ENCODE assay signal across 8 cellular contexts in the genomic region with DNA sequence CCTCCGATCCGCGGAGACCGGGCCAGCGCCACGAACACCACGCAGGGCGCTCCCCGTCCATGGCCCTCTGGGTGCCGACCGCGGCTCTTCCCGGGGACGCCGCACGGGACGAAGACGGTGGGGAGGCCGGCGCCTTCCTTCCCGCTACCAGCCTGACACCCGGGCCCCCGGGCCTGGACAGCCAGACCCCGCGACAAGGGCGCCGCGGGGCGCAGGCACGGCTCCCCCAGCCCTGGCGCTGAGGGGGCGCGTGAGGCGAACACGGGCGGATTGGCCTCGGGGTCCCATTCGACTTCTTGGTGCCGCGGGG. TPM values are rescaled to one million over a fixed set of nuclear protein-coding genes. Genes with fewer than 3 reads are reported as not detected.
DNase-seq lines count a peak whose midpoint lies in the region; ATAC-seq, FAIRE-seq and TF ChIP-seq lines count a peak whose summit lies in the region.

No MANE protein-coding gene starts in this region.

- H3K27ac ChIP-seq in BLaER1 (0 out of 2 replicates have a peak overlapping the region, but pooled peaks have one; percentile 84), OCI-LY1 (ENCODE audit: low read depth, low read length, poor library complexity, severe bottlenecking) (no peak overlapping the region), neutrophil (no peak overlapping the region), small intestine (ENCODE audit: low read depth in 1 of 2, low read length in 1 of 2) (no peak overlapping the region)
- no peak overlapping the region for H3K27ac ChIP-seq in effector memory CD4-positive, alpha-beta T cell (ENCODE audit: insufficient read depth, low read length, poor library complexity, severe bottlenecking)

- H3K9me2 ChIP-seq in OCI-LY1 (ENCODE audit: low read depth, low read length), result no peaks in the 10 kb centered on the region

- TF ChIP-seq CTCF in OCI-LY1 (IDR thresholded peaks at IDR 0.05; ENCODE audit: low read length), result no peak
- no peak for TF ChIP-seq CTCF in neutrophil (IDR thresholded peaks at IDR 0.05)

- H4K20me1 ChIP-seq in BLaER1, result peaks cover 49% of the 10 kb centered on the region
- no peaks in the 10 kb centered on the region for H4K20me1 ChIP-seq in OCI-LY1 (ENCODE audit: insufficient read depth, low read length)

- no peak for FAIRE-seq in small intestine (lab: Jason Lieb, UNC)

- H3K9ac ChIP-seq in BLaER1 (peak overlapping the region; percentile 86), OCI-LY1 (ENCODE audit: low read length) (peak overlapping the region; percentile 71; the same call in 1 of the 2 replicates)

- peaks cover 52% of the 10 kb centered on the region for H3K36me3 ChIP-seq in BLaER1
- peaks cover 25% of the 10 kb centered on the region for H3K36me3 ChIP-seq in OCI-LY1 (ENCODE audit: insufficient read depth, low read length)
- peaks cover 26% of the 10 kb centered on the region for H3K36me3 ChIP-seq in effector memory CD4-positive, alpha-beta T cell (ENCODE audit: control insufficient read depth, insufficient read depth, low read length)
- peaks cover 3% of the 10 kb centered on the region for H3K36me3 ChIP-seq in neutrophil
- peaks cover 2 to 6% of the 10 kb centered on the region in 2 donors for H3K36me3 ChIP-seq in small intestine (ENCODE audit: control insufficient read depth in 2 of 2, insufficient read depth in 2 of 2, low read length in 2 of 2)

- no peak overlapping the region for H2AFZ ChIP-seq in OCI-LY1 (ENCODE audit: low read length)

- H3K27me3 ChIP-seq in BLaER1 (peaks cover 6% of the 10 kb centered on the region; the same call in 1 of the 2 replicates), OCI-LY1 (ENCODE audit: insufficient read depth, low read length) (no peaks in the 10 kb centered on the region), neutrophil (peaks cover 37% of the 10 kb centered on the region), small intestine (ENCODE audit: control insufficient read depth in 2 of 2, insufficient read depth in 2 of 2, low read length in 2 of 2) (no peaks in the 10 kb centered on the region)
- H3K27me3 ChIP-seq in effector memory CD4-positive, alpha-beta T cell (replicated peaks; ENCODE audit: control insufficient read depth, insufficient read depth, low read length, poor library complexity, severe bottlenecking), result no peaks in the 10 kb centered on the region

- DNase-seq in effector memory CD4-positive, alpha-beta T cell, result no peak
- no peak for DNase-seq in stimulated activated CD8-positive, alpha-beta memory T cell treated with anti-CD3 and anti-CD28 coated beads, Interleukin-4, amount 100 ng/mL, for 48 hours
- DNase-seq in HuH-7.5 (ENCODE audit: low spot score) (no peak), small intestine (no peak)

- H3K4me1 ChIP-seq in BLaER1 (peaks cover 51% of the 10 kb centered on the region), OCI-LY1 (ENCODE audit: insufficient read depth, low read length, severe bottlenecking) (peaks cover 28% of the 10 kb centered on the region), neutrophil (ENCODE audit: control insufficient read depth in 1 of 2, insufficient read depth in 1 of 2, low read depth in 1 of 2, low read length in 1 of 2) (peaks cover 36% of the 10 kb centered on the region in 2 experiments), small intestine (ENCODE audit: control insufficient read depth in 2 of 2, insufficient read depth in 1 of 2, low read depth in 1 of 2, low read length in 1 of 2) (peaks cover 2 to 4% of the 10 kb centered on the region in 2 donors)
- H3K4me1 ChIP-seq in effector memory CD4-positive, alpha-beta T cell (ENCODE audit: control insufficient read depth, insufficient read depth, low read length, poor library complexity, severe bottlenecking), result peaks cover 33% of the 10 kb centered on the region

- peak overlapping the region; percentile 98 for H3K4me3 ChIP-seq in BLaER1
- peak overlapping the region; percentile 98 for H3K4me3 ChIP-seq in OCI-LY1 (ENCODE audit: low read depth, low read length, poor library complexity, severe bottlenecking)
- H3K4me3 ChIP-seq in effector memory CD4-positive, alpha-beta T cell (ENCODE audit: insufficient read depth, low read depth, low read length, poor library complexity, severe bottlenecking), result peak overlapping the region; percentile 95
- peak overlapping the region; percentile 92 to 100 for H3K4me3 ChIP-seq in neutrophil (ENCODE audit: low read depth in 1 of 2, low read length in 1 of 2)
- H3K4me3 ChIP-seq in small intestine (ENCODE audit: low read depth in 1 of 2, low read length in 2 of 2), result peak overlapping the region in 1 of 2 donors; percentile 93

- H3K79me2 ChIP-seq in OCI-LY1 (ENCODE audit: insufficient read depth, low read length), result peaks cover 12% of the 10 kb centered on the region

- no peaks in the 10 kb centered on the region for H3F3A ChIP-seq in OCI-LY1 (ENCODE audit: insufficient read depth, low read length)

- H3K4me2 ChIP-seq in BLaER1 (peak overlapping the region; percentile 87), OCI-LY1 (ENCODE audit: low read length) (peak overlapping the region; percentile 76)

- H3K9me3 ChIP-seq in BLaER1, result no peaks in the 10 kb centered on the region
- no peaks in the 10 kb centered on the region for H3K9me3 ChIP-seq in OCI-LY1 (ENCODE audit: low read length)
- no peaks in the 10 kb centered on the region for H3K9me3 ChIP-seq in effector memory CD4-positive, alpha-beta T cell (ENCODE audit: control insufficient read depth, low read length)
- no peaks in the 10 kb centered on the region for H3K9me3 ChIP-seq in neutrophil
- no peaks in the 10 kb centered on the region for H3K9me3 ChIP-seq in small intestine (ENCODE audit: control insufficient read depth, low read depth)

- 31 to 42% (median 33%) methylated on average over 19 to 40 of the region's 40 CpGs for WGBS in small intestine, 3 donors

- no peak for ATAC-seq in GM18517 (IDR thresholded peaks at IDR 0.05; ENCODE audit: unreplicated experiment)

RNA-seq across cellular contexts. Expression of a gene that starts 0.6 kb away (rescaled TPM):
- 10 to 100 TPM; 34.0 to 69.3 (median 42.7) TPM for polyA plus RNA-seq in small intestine

RNA-seq across cellular contexts. Expression of a gene that starts 0.7 kb away (rescaled TPM):
- 10 to 100 TPM in 1 of 3 donors, 1 to 10 TPM in 2; 6.6 to 11.9 (median 7.0) TPM for polyA plus RNA-seq in small intestine

RNA-seq across cellular contexts. Expression of a gene that starts 6.6 kb away (rescaled TPM):
- under 1 TPM; 0.72 to 0.89 (median 0.81) TPM for polyA plus RNA-seq in small intestine

RNA-seq across cellular contexts. Expression of a gene that starts 22.2 kb away (rescaled TPM):
- 1 to 10 TPM in 1 of 3 donors, under 1 TPM in 1, not detected in 1; 0.30 to 1.6 TPM for polyA plus RNA-seq in small intestine

RNA-seq across cellular contexts. Expression of a gene that starts 36.0 kb away (rescaled TPM):
- polyA plus RNA-seq in small intestine, result 1 to 10 TPM in 2 of 3 donors, under 1 TPM in 1; 0.89 to 8.8 (median 4.9) TPM
